20 cellular contexts compared by ENCODE assay signal in the genomic region with DNA sequence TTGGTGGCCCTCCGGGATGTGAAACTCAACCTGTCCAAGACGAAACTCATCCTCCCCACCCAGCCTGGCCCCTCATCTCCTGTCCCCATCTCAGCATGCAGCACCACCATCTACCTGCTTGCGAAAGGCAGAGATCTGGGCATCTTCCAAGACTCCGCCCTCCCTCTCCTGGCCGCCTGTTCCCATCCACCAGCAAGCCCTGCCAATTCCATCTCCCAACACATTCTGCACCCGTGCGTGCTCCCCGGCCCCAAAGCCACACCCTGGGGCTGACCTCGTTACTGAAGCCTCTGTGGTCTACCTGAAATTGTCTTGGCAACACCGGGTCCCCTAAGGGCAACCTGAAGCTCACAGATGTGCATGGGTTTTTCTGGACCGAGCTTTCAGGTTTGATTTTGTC. TPM values are rescaled to one million over a fixed set of nuclear protein-coding genes. Genes with fewer than 3 reads are reported as not detected.
DNase-seq lines count a peak whose midpoint lies in the region; ATAC-seq, FAIRE-seq and TF ChIP-seq lines count a peak whose summit lies in the region.
"Had no signal": no experiment of that assay in that cellular context is flagged by ENCODE, and none has a peak within 500 bp of the region (broad histone marks: within the 10 kb centered on the region; RNA-seq: fewer than 3 reads in every experiment).

No MANE protein-coding gene starts in this region.

- H3K27ac ChIP-seq in H1 (ENCODE audit: low read depth, low read length) (no peak overlapping the region), lung (ENCODE audit: low read depth in 1 of 2, low read length in 1 of 2) (no peak overlapping the region)
- H3K27ac ChIP-seq: GM23248 had no signal

- H4K91ac ChIP-seq in H1 (replicated peaks; ENCODE audit: insufficient read length, low read length), result peak overlapping the region; percentile 40

- H3K56ac ChIP-seq in H1 (replicated peaks; ENCODE audit: insufficient read length, low read depth, low read length), result no peak overlapping the region

- TF ChIP-seq CTCF in H1 (IDR thresholded peaks at IDR 0.05; ENCODE audit: control extremely low read depth in 1 of 3, insufficient read depth in 1 of 3, low read depth in 1 of 3, low read length in 3 of 3), result no peak
- TF ChIP-seq CTCF in lung (IDR thresholded peaks at IDR 0.05; ENCODE audit: control extremely low read depth, extremely low read depth), result no peak

- POLR2A ChIA-PET in H1 (lab: Charles Lee; ENCODE audit: partially characterized antibody), result no interaction called here

- no peak overlapping the region for H3K4me3 Mint-ChIP-seq in T-helper 2 cell treated with Interferon-gamma antibody and Interleukin-4, amounts not matched to agents 5 μg/mL and 100 μg/mL, for 36 hours
- H3K4me3 Mint-ChIP-seq: B cell; CD4-positive, alpha-beta T cell had no signal

- 69% methylated on average over 11 of the region's 11 CpGs; no CpG with 5 or more reads in 1 of the 2 experiments for WGBS in H1 (ENCODE audit: extremely low coverage in 1 of 2, insufficient coverage in 1 of 2, insufficient read length in 1 of 2, insufficient replicate concordance in 2 of 2, low coverage in 1 of 2, low lambda C conversion rate in 2 of 2, missing lambda C conversion rate in 1 of 2), 2 experiments
- 59 to 68% methylated on average over 11 of the region's 11 CpGs for WGBS in lung, 2 donors

- no peaks in the 10 kb centered on the region for H3K23me2 ChIP-seq in H1 (ENCODE audit: low read depth, low read length)

- FAIRE-seq in H1 (lab: Jason Lieb, UNC), result no peak
- FAIRE-seq: A204.1, D721Med had no signal

- no peak overlapping the region for H3K9ac ChIP-seq in H1 (replicated peaks in 1 of 4; ENCODE audit: extremely low read depth in 1 of 4, low read depth in 3 of 4, low read length in 3 of 4)
- H3K9ac ChIP-seq: GM23248 had no signal

- H3K79me2 ChIP-seq in H1 (ENCODE audit: control insufficient read depth in 1 of 2, insufficient read depth in 2 of 2, low read length in 2 of 2), result no peaks in the 10 kb centered on the region

- no peaks in the 10 kb centered on the region for H3K79me1 ChIP-seq in H1 (ENCODE audit: low read depth, low read length)

- CTCF ChIA-PET in H1 (lab: Charles Lee; ENCODE audit: partially characterized antibody), result interaction anchor here (0.6 to 1.2 kb wide), 3 partner anchors 9 to 275 kb away, joined by 3 read pairs; no protein-coding TSS in a partner anchor

- no peak overlapping the region for H2BK20ac ChIP-seq in H1 (ENCODE audit: low read length)

- H3K23ac ChIP-seq in H1 (ENCODE audit: insufficient read length), result no peak overlapping the region

- H3K4me3 ChIP-seq in H7 (ENCODE audit: insufficient read depth, low read depth, low read length) (no peak overlapping the region), H1 (ENCODE audit: extremely low read depth in 1 of 4, insufficient read depth in 2 of 4, low read depth in 3 of 4, low read length in 4 of 4) (no peak overlapping the region), lung (no peak overlapping the region)
- H3K4me3 ChIP-seq: GM23248, HAP-1 had no signal

- H2BK5ac ChIP-seq in H1 (ENCODE audit: low read depth, low read length), result no peak overlapping the region

- H3K27ac Mint-ChIP-seq in T-helper 2 cell treated with Interferon-gamma antibody and Interleukin-4, amounts not matched to agents 5 μg/mL and 100 μg/mL, for 36 hours, result no peak overlapping the region
- H3K27ac Mint-ChIP-seq: B cell; CD4-positive, alpha-beta T cell; IgD-negative memory B cell had no signal

- ATAC-seq in lung (ENCODE audit: insufficient read depth, low FRiP score) (no peak), GM19395 (IDR thresholded peaks at IDR 0.05; ENCODE audit: unreplicated experiment) (no peak), GM21529 (IDR thresholded peaks at IDR 0.05; ENCODE audit: unreplicated experiment) (no peak)

- H3K27me3 ChIP-seq in H7 (ENCODE audit: control insufficient read depth, insufficient read depth, low read length) (peaks cover 3% of the 10 kb centered on the region; the same call in 1 of the 2 replicates), H1 (replicated peaks in 1 of 4; ENCODE audit: control insufficient read depth in 3 of 4, extremely low read depth in 1 of 4, insufficient read depth in 3 of 4, low read length in 3 of 4) (0 out of 7 replicates have a peak, but pooled peaks cover 0 to 2% (median 0%) of the 10 kb centered on the region in 4 experiments), lung (ENCODE audit: control insufficient read depth, insufficient read depth) (no peaks in the 10 kb centered on the region)

- no peak overlapping the region for H2AK5ac ChIP-seq in H1 (ENCODE audit: low read depth, low read length)

- H2BK12ac ChIP-seq in H1 (ENCODE audit: low read depth, low read length), result no peak overlapping the region

- no peak for TF ChIP-seq POLR2A in H1 (IDR thresholded peaks at IDR 0.05; ENCODE audit: control extremely low read depth in 1 of 2, low read depth in 2 of 2, low read length in 2 of 2)

- TF ChIP-seq RAD21 in H1 (IDR thresholded peaks at IDR 0.05 in 1 of 2, conservative IDR thresholded peaks at IDR 0.05 in 1 of 2; ENCODE audit: low read depth in 2 of 2, low read length in 2 of 2), result no peak

- no peak overlapping the region for H2AFZ ChIP-seq in H1 (ENCODE audit: low read length)
- H2AFZ ChIP-seq: GM23248 had no signal

- H3K27me3 Mint-ChIP-seq in T-helper 2 cell treated with Interferon-gamma antibody and Interleukin-4, amounts not matched to agents 5 μg/mL and 100 μg/mL, for 36 hours (ENCODE audit: low read depth), result no peaks in the 10 kb centered on the region
- H3K27me3 Mint-ChIP-seq: CD4-positive, alpha-beta T cell had no signal

- no peak overlapping the region for H2BK15ac ChIP-seq in H1 (ENCODE audit: low read length)

- H3K4ac ChIP-seq in H1 (replicated peaks; ENCODE audit: insufficient read length, low read depth, low read length), result no peak overlapping the region

- H3K9me3 Mint-ChIP-seq in T-helper 2 cell treated with Interferon-gamma antibody and Interleukin-4, amounts not matched to agents 5 μg/mL and 100 μg/mL, for 36 hours, result no peaks in the 10 kb centered on the region
- H3K9me3 Mint-ChIP-seq: CD4-positive, alpha-beta T cell had no signal

- no peaks in the 10 kb centered on the region for H4K20me1 ChIP-seq in H1 (replicated peaks in 1 of 2; ENCODE audit: control insufficient read depth in 1 of 2, insufficient read depth in 2 of 2, low read length in 2 of 2)

- H3K36me3 Mint-ChIP-seq in T-helper 2 cell treated with Interferon-gamma antibody and Interleukin-4, amounts not matched to agents 5 μg/mL and 100 μg/mL, for 36 hours (ENCODE audit: low read depth), result no peaks in the 10 kb centered on the region
- H3K36me3 Mint-ChIP-seq: IgD-negative memory B cell had no signal

- no peaks in the 10 kb centered on the region for H3K4me1 Mint-ChIP-seq in T-helper 2 cell treated with Interferon-gamma antibody and Interleukin-4, amounts not matched to agents 5 μg/mL and 100 μg/mL, for 36 hours (ENCODE audit: low read depth)
- H3K4me1 Mint-ChIP-seq: B cell had no signal

- no peak overlapping the region for H3K4me2 ChIP-seq in H1 (ENCODE audit: insufficient read depth in 1 of 2, low read depth in 2 of 2, low read length in 2 of 2)

- no peaks in the 10 kb centered on the region for H3K4me1 ChIP-seq in H1 (replicated peaks in 1 of 4; ENCODE audit: control insufficient read depth in 3 of 4, insufficient read depth in 4 of 4, low read length in 3 of 4)
- no peaks in the 10 kb centered on the region for H3K4me1 ChIP-seq in lung (ENCODE audit: control insufficient read depth in 2 of 2, insufficient read depth in 2 of 2, low read length in 2 of 2)
- H3K4me1 ChIP-seq: HAP-1 had no signal

- DNase-seq in D341Med (ENCODE audit: low spot score) (peak; percentile 31), H7 (peak; percentile 28), H1 (ENCODE audit: low read depth in 1 of 2, low spot score in 2 of 2) (no peak), lung (ENCODE audit: low spot score) (peak; percentile 30)
- DNase-seq in T-helper 2 cell treated with Interferon-gamma antibody and Interleukin-4, amounts not matched to agents 5 μg/mL and 100 μg/mL, for 36 hours (ENCODE audit: low spot score), result no peak
- DNase-seq: C1 segment of cervical spinal cord; CD4-positive, alpha-beta T cell; DMS153; DMS79 treated with DMSO at 0.1 percent for 48 hours; EL; GF-D8; GM23248 had no signal

- H2BK120ac ChIP-seq in H1 (replicated peaks; ENCODE audit: low read depth, low read length), result no peak overlapping the region

- no peak overlapping the region for H3K14ac ChIP-seq in H1 (ENCODE audit: insufficient read length)

- no peak for TF ChIP-seq EP300 in H1 (IDR thresholded peaks at IDR 0.05; ENCODE audit: borderline replicate concordance in 1 of 2, low read depth in 2 of 2, low read length in 2 of 2)

- H3K36me3 ChIP-seq in H7 (replicated peaks; ENCODE audit: control insufficient read depth, insufficient read depth, low read length) (no peaks in the 10 kb centered on the region), H1 (ENCODE audit: control insufficient read depth in 2 of 4, insufficient read depth in 4 of 4, low read length in 3 of 4) (no peaks in the 10 kb centered on the region), lung (ENCODE audit: control insufficient read depth in 2 of 2, insufficient read depth in 2 of 2, low read length in 2 of 2) (no peaks in the 10 kb centered on the region)
- H3K36me3 ChIP-seq: HAP-1 had no signal

- no peak overlapping the region for H4K8ac ChIP-seq in H1 (ENCODE audit: extremely low read depth, insufficient read depth, low read length)

- no peak overlapping the region for H3K18ac ChIP-seq in H1 (ENCODE audit: extremely low read depth, low read length)

- H4K5ac ChIP-seq in H1 (ENCODE audit: insufficient read length, low read depth, low read length), result no peak overlapping the region

- no peaks in the 10 kb centered on the region for H3K9me3 ChIP-seq in H1 (ENCODE audit: insufficient read depth in 2 of 2, low read depth in 1 of 2, low read length in 1 of 2)
- no peaks in the 10 kb centered on the region for H3K9me3 ChIP-seq in lung (ENCODE audit: control insufficient read depth in 2 of 2, insufficient read depth in 1 of 2, low read length in 1 of 2)
- H3K9me3 ChIP-seq: HAP-1 had no signal

RNA-seq across cellular contexts. Expression of a gene that starts 13.2 kb away (rescaled TPM):
- 7.3 and 8.2 TPM in 2 replicates for total RNA-seq in H7 (2014; rRNA removed; shearing (Covaris generic))
- 30.4 and 32.5 TPM in 2 replicates for total RNA-seq in H1 (2021; fragmentation: NEBNext Ultra II Directional; extraction: Animal tissue kit (Norgen Biotek cat#: 25700))
- polyA plus RNA-seq in H1 (2011; rRNA removed) (11.4 and 19.6 TPM in 2 replicates), lung (10 to 100 TPM in 1 of 2 donors, 1 to 10 TPM in 1; 9.2 to 20.0 TPM)
- 12.9 TPM for polyA plus RNA-seq in H1 (2011; cell fraction: cytosol; rRNA removed)
- polyA plus RNA-seq in H1 (2011; cell fraction: nucleus; rRNA removed), result 69.2 TPM
- 18.4 to 30.0 TPM (median 24.6 TPM) in 4 replicates for polyA plus RNA-seq in H1 (2012, experiment 1 of 2)
- 25.6 TPM for polyA plus RNA-seq in H1 (2012, experiment 2 of 2)
- 19.2 TPM for polyA plus RNA-seq in H1 (2013, experiment 1 of 2)
- 17.8 TPM for polyA plus RNA-seq in H1 (2013, experiment 2 of 2)
- polyA minus RNA-seq in H1 (2011; rRNA and poly(A)+ RNA removed), result 5.0 and 7.4 TPM in 2 replicates
- polyA minus RNA-seq in H1 (2011; cell fraction: cytosol; rRNA and poly(A)+ RNA removed), result 10.3 TPM
- 13.5 TPM for polyA minus RNA-seq in H1 (2011; cell fraction: nucleus; rRNA and poly(A)+ RNA removed)
- total RNA-seq in lung, result 10 to 100 TPM; 18.3 to 30.4 TPM
- total RNA-seq: GM23248 had no signal
- polyA plus RNA-seq: GM23248 had no signal

RNA-seq across cellular contexts. Expression of a gene that starts 46.9 kb away (rescaled TPM):
- 79.6 and 81.1 TPM in 2 replicates for total RNA-seq in H7 (2014; rRNA removed; shearing (Covaris generic))
- 49.4 and 51.4 TPM in 2 replicates for total RNA-seq in H1 (2021; fragmentation: NEBNext Ultra II Directional; extraction: Animal tissue kit (Norgen Biotek cat#: 25700))
- polyA plus RNA-seq in H1 (2011; rRNA removed) (48.2 and 74.4 TPM in 2 replicates), lung (10 to 100 TPM; 34.1 to 48.3 TPM)
- polyA plus RNA-seq in H1 (2011; cell fraction: cytosol; rRNA removed), result 56.2 TPM
- 166 TPM for polyA plus RNA-seq in H1 (2011; cell fraction: nucleus; rRNA removed)
- 39.3 to 55.5 TPM (median 54.8 TPM) in 4 replicates for polyA plus RNA-seq in H1 (2012, experiment 1 of 2)
- 49.8 TPM for polyA plus RNA-seq in H1 (2012, experiment 2 of 2)
- 24.5 TPM for polyA plus RNA-seq in H1 (2013, experiment 1 of 2)
- 21.8 TPM for polyA plus RNA-seq in H1 (2013, experiment 2 of 2)
- polyA minus RNA-seq in H1 (2011; rRNA and poly(A)+ RNA removed), result 50.0 and 55.8 TPM in 2 replicates
- polyA minus RNA-seq in H1 (2011; cell fraction: cytosol; rRNA and poly(A)+ RNA removed), result 50.0 TPM
- polyA minus RNA-seq in H1 (2011; cell fraction: nucleus; rRNA and poly(A)+ RNA removed), result 40.0 TPM
- total RNA-seq in lung, result 10 to 100 TPM; 37.2 to 41.4 TPM

RNA-seq across cellular contexts. Expression of a gene that starts 46.9 kb away (rescaled TPM):
- total RNA-seq in H7 (2014; rRNA removed; shearing (Covaris generic)), result 87.4 and 114 TPM in 2 replicates
- 121 and 123 TPM in 2 replicates for total RNA-seq in H1 (2021; fragmentation: NEBNext Ultra II Directional; extraction: Animal tissue kit (Norgen Biotek cat#: 25700))
- polyA plus RNA-seq in H1 (2011; rRNA removed) (55.1 and 121 TPM in 2 replicates), lung (100 to 1,000 TPM in 1 of 2 donors, 10 to 100 TPM in 1; 89.9 to 154 TPM)
- 59.0 TPM for polyA plus RNA-seq in H1 (2011; cell fraction: cytosol; rRNA removed)
- 207 TPM for polyA plus RNA-seq in H1 (2011; cell fraction: nucleus; rRNA removed)
- 77.9 to 117 TPM (median 110 TPM) in 4 replicates for polyA plus RNA-seq in H1 (2012, experiment 1 of 2)
- 119 TPM for polyA plus RNA-seq in H1 (2012, experiment 2 of 2)
- 101 TPM for polyA plus RNA-seq in H1 (2013, experiment 1 of 2)
- polyA plus RNA-seq in H1 (2013, experiment 2 of 2), result 100 TPM
- 48.4 and 57.9 TPM in 2 replicates for polyA minus RNA-seq in H1 (2011; rRNA and poly(A)+ RNA removed)
- polyA minus RNA-seq in H1 (2011; cell fraction: cytosol; rRNA and poly(A)+ RNA removed), result 93.0 TPM
- 92.4 TPM for polyA minus RNA-seq in H1 (2011; cell fraction: nucleus; rRNA and poly(A)+ RNA removed)
- 100 to 1,000 TPM in 1 of 2 donors, 10 to 100 TPM in 1; 41.8 to 267 TPM for total RNA-seq in lung

RNA-seq across cellular contexts. Expression of a gene that starts 47.1 kb away (rescaled TPM):
- 24.0 and 27.7 TPM in 2 replicates for total RNA-seq in H7 (2014; rRNA removed; shearing (Covaris generic))
- total RNA-seq in H1 (2021; fragmentation: NEBNext Ultra II Directional; extraction: Animal tissue kit (Norgen Biotek cat#: 25700)), result 105 and 127 TPM in 2 replicates
- polyA plus RNA-seq in H1 (2011; rRNA removed) (36.1 and 80.8 TPM in 2 replicates), lung (100 to 1,000 TPM in 1 of 2 donors, 10 to 100 TPM in 1; 60.5 to 383 TPM)
- 37.9 TPM for polyA plus RNA-seq in H1 (2011; cell fraction: cytosol; rRNA removed)
- polyA plus RNA-seq in H1 (2011; cell fraction: nucleus; rRNA removed), result 9.1 TPM
- 53.2 to 137 TPM (median 92.4 TPM) in 4 replicates for polyA plus RNA-seq in H1 (2012, experiment 1 of 2)
- polyA plus RNA-seq in H1 (2012, experiment 2 of 2), result 130 TPM
- 453 TPM for polyA plus RNA-seq in H1 (2013, experiment 1 of 2)
- polyA plus RNA-seq in H1 (2013, experiment 2 of 2), result 571 TPM
- polyA minus RNA-seq in H1 (2011; rRNA and poly(A)+ RNA removed), result 2.3 TPM in 2 replicates
- 20.3 TPM for polyA minus RNA-seq in H1 (2011; cell fraction: cytosol; rRNA and poly(A)+ RNA removed)
- 9.6 TPM for polyA minus RNA-seq in H1 (2011; cell fraction: nucleus; rRNA and poly(A)+ RNA removed)
- total RNA-seq in lung, result 100 to 1,000 TPM in 1 of 2 donors, 10 to 100 TPM in 1; 26.9 to 116 TPM

RNA-seq across cellular contexts. Expression of a gene that starts 51.1 kb away (rescaled TPM):
- not detected in 2 replicates for total RNA-seq in H7 (2014; rRNA removed; shearing (Covaris generic))
- not detected in 2 replicates for total RNA-seq in H1 (2021; fragmentation: NEBNext Ultra II Directional; extraction: Animal tissue kit (Norgen Biotek cat#: 25700))
- polyA plus RNA-seq in H1 (2011; rRNA removed), result 0.49 TPM in 1 of 2 replicates, not detected in the other
- polyA plus RNA-seq in H1 (2011; cell fraction: cytosol; rRNA removed), result 0.19 TPM
- 0.66 TPM for polyA plus RNA-seq in H1 (2011; cell fraction: nucleus; rRNA removed)
- polyA plus RNA-seq in H1 (2012, experiment 1 of 2), result 0.36 to 0.39 TPM in 2 of 4 replicates, not detected in the others
- not detected for polyA plus RNA-seq in H1 (2012, experiment 2 of 2)
- polyA plus RNA-seq in H1 (2013, experiment 1 of 2), result 0.67 TPM
- 0.42 TPM for polyA plus RNA-seq in H1 (2013, experiment 2 of 2)
- not detected in 2 replicates for polyA minus RNA-seq in H1 (2011; rRNA and poly(A)+ RNA removed)
- polyA minus RNA-seq in H1 (2011; cell fraction: cytosol; rRNA and poly(A)+ RNA removed), result not detected
- polyA minus RNA-seq in H1 (2011; cell fraction: nucleus; rRNA and poly(A)+ RNA removed), result not detected
- total RNA-seq in lung, result 1 to 10 TPM in 1 of 2 donors, under 1 TPM in 1; 0.60 to 2.1 TPM
- polyA plus RNA-seq in lung, result 1 to 10 TPM; 1.8 to 4.4 TPM
- total RNA-seq: GM23248, HT-29 had no signal
- polyA plus RNA-seq: GM23248, IgD-negative memory B cell had no signal

Comparison
In these comparisons a context has a peak if more than half of its experiments do, and no peak if none do; other contexts are left out.
1. DNase-seq: peak in D341Med (single experiment), H7 (single experiment) and lung (single experiment); none in H1 (0 of 2) and T-helper 2 cell treated with Interferon-gamma antibody and Interleukin-4, amounts not matched to agents 5 μg/mL and 100 μg/mL, for 36 hours (single experiment).